Comparison of ENCODE assay signal across 29 cellular contexts in genomic region chrX:129427267-129427666, GRCh38.
DNase-seq lines count a peak whose midpoint lies in the region; ATAC-seq, FAIRE-seq and TF ChIP-seq lines count a peak whose summit lies in the region.
"Had no signal": no experiment of that assay in that cellular context is flagged by ENCODE, and none has a peak within 500 bp of the region (broad histone marks: within the 10 kb centered on the region; RNA-seq: fewer than 3 reads in every experiment).

No MANE protein-coding gene starts in this region.

- H3K4me2 ChIP-seq in Karpas-422 (ENCODE audit: low read depth, low read length, poor library complexity, severe bottlenecking) (no peak overlapping the region), mammary epithelial cell (ENCODE audit: insufficient read depth, low read depth, low read length) (no peak overlapping the region)
- H3K4me2 ChIP-seq: GM23338, hepatocyte had no signal

- H4K20me1 ChIP-seq in Karpas-422 (ENCODE audit: insufficient read depth, low read depth, low read length) (no peaks in the 10 kb centered on the region), mammary epithelial cell (ENCODE audit: insufficient read depth, low read length) (no peaks in the 10 kb centered on the region)

- no peak for DNase-seq in activated CD4-positive, alpha-beta T cell treated with anti-CD3 and anti-CD28 coated beads, Interleukin-2, amount 10 ng/mL, durations not matched to agents 7 days and 5 days
- DNase-seq in activated CD4-positive, alpha-beta T cell treated with anti-CD3 and anti-CD28 coated beads, Interleukin-2, amount 10 ng/mL, durations not matched to agents 24 days and 14 days, result no peak
- DNase-seq in Karpas-422 (peak; percentile 43), kidney (peak; percentile 42), SW 1271 (lab: John Stamatoyannopoulos, UW) (no peak), KG1 (lab: John Stamatoyannopoulos, UW) (no peak), mammary epithelial cell (no peak)
- DNase-seq: activated CD4-positive, alpha-beta T cell treated with anti-CD3 and anti-CD28 coated beads, Interleukin-2, amount 50 U/mL, for 48 hours; activated CD8-positive, alpha-beta memory T cell treated with anti-CD3 and anti-CD28 coated beads, Interleukin-2, amount 50 U/mL, for 48 hours; activated effector memory CD4-positive, alpha-beta T cell treated with anti-CD3 and anti-CD28 coated beads, Interleukin-2, amount 50 U/mL, for 16 hours; activated naive CD8-positive, alpha-beta T cell treated with anti-CD3 and anti-CD28 coated beads, Interleukin-2, amount 50 U/mL, for 24 hours; Caco-2; EL; erythroblast; foreskin fibroblast; NCI-H1092; NCI-H2081; NCI-H446 treated with DMSO at 0.1 percent for 48 hours; stimulated activated CD4-positive, alpha-beta T cell treated with anti-CD3 and anti-CD28 coated beads, Interleukin-1b, Interleukin-23, amount 100 ng/mL, for 48 hours; uterus had no signal

- no peaks in the 10 kb centered on the region for H3K27me3 Mint-ChIP-seq in activated CD4-positive, alpha-beta T cell treated with anti-CD3 and anti-CD28 coated beads, Interleukin-2, amount 10 ng/mL, durations not matched to agents 7 days and 5 days
- H3K27me3 Mint-ChIP-seq in activated CD4-positive, alpha-beta T cell treated with anti-CD3 and anti-CD28 coated beads, Interleukin-2, amount 10 ng/mL, durations not matched to agents 24 days and 14 days, result no peaks in the 10 kb centered on the region

- H3K9me3 ChIP-seq in Karpas-422 (ENCODE audit: low read length) (no peaks in the 10 kb centered on the region), kidney (ENCODE audit: control insufficient read depth in 1 of 2, low read length in 2 of 2) (no peaks in the 10 kb centered on the region), mammary epithelial cell (replicated peaks; ENCODE audit: insufficient read depth, low read length) (no peaks in the 10 kb centered on the region)
- H3K9me3 ChIP-seq: Caco-2, prostate gland, suprapubic skin had no signal

- WGBS in mammary epithelial cell (ENCODE audit: low coverage, missing lambda C conversion rate), result 100% methylated on average over 1 of the region's 1 CpG

- CTCF ChIA-PET in activated CD4-positive, alpha-beta T cell treated with anti-CD3 and anti-CD28 coated beads, Interleukin-2, amount 10 ng/mL, durations not matched to agents 7 days and 5 days (lab: Charles Lee), result no interaction called here
- CTCF ChIA-PET in mammary epithelial cell (lab: Charles Lee; ENCODE audit: low non-redundant PET), result no interaction called here

- H3K36me3 ChIP-seq in Karpas-422 (ENCODE audit: insufficient read depth, low read length), result no peaks in the 10 kb centered on the region
- no peaks in the 10 kb centered on the region for H3K36me3 ChIP-seq in kidney (ENCODE audit: control insufficient read depth in 1 of 2, insufficient read depth in 2 of 2, low read length in 2 of 2)
- H3K36me3 ChIP-seq in mammary epithelial cell (ENCODE audit: insufficient read depth, low read length), result no peaks in the 10 kb centered on the region
- H3K36me3 ChIP-seq: prostate gland, uterus had no signal

- H3K4me1 ChIP-seq in Karpas-422 (ENCODE audit: low read length) (no peaks in the 10 kb centered on the region), kidney (ENCODE audit: control insufficient read depth in 1 of 2, insufficient read depth in 1 of 2, low read depth in 1 of 2, low read length in 2 of 2) (no peaks in the 10 kb centered on the region), mammary epithelial cell (ENCODE audit: insufficient read depth, low read length) (no peaks in the 10 kb centered on the region)
- H3K4me1 ChIP-seq: Caco-2, prostate gland, suprapubic skin, uterus had no signal

- H3K27ac ChIP-seq in Karpas-422 (ENCODE audit: low read length) (no peak overlapping the region), kidney (ENCODE audit: low read depth in 2 of 2, low read length in 2 of 2) (no peak overlapping the region), mammary epithelial cell (ENCODE audit: insufficient read depth, low read depth, low read length) (no peak overlapping the region)
- H3K27ac ChIP-seq: hepatocyte, prostate gland, suprapubic skin, uterus, VCaP had no signal

- peaks cover 8% of the 10 kb centered on the region for H3K9me3 Mint-ChIP-seq in activated CD4-positive, alpha-beta T cell treated with anti-CD3 and anti-CD28 coated beads, Interleukin-2, amount 10 ng/mL, durations not matched to agents 7 days and 5 days
- no peaks in the 10 kb centered on the region for H3K9me3 Mint-ChIP-seq in activated CD4-positive, alpha-beta T cell treated with anti-CD3 and anti-CD28 coated beads, Interleukin-2, amount 10 ng/mL, durations not matched to agents 24 days and 14 days
- H3K9me3 Mint-ChIP-seq: activated naive CD8-positive, alpha-beta T cell treated with anti-CD3 and anti-CD28 coated beads, Interleukin-2, amount 50 U/mL, for 24 hours had no signal

- POLR2A ChIA-PET in activated CD4-positive, alpha-beta T cell treated with anti-CD3 and anti-CD28 coated beads, Interleukin-2, amount 10 ng/mL, durations not matched to agents 7 days and 5 days (lab: Charles Lee), result no interaction called here

- H2AFZ ChIP-seq in Karpas-422 (ENCODE audit: low read length) (no peak overlapping the region), mammary epithelial cell (ENCODE audit: low read depth, low read length) (no peak overlapping the region)
- H2AFZ ChIP-seq: GM23338, hepatocyte had no signal

- H3K9me2 ChIP-seq in Karpas-422 (replicated peaks; ENCODE audit: insufficient read depth, low read length), result no peaks in the 10 kb centered on the region

- H3K79me2 ChIP-seq in Karpas-422 (ENCODE audit: low read length) (no peaks in the 10 kb centered on the region), mammary epithelial cell (ENCODE audit: insufficient read depth, low read length) (no peaks in the 10 kb centered on the region)
- H3K79me2 ChIP-seq: hepatocyte had no signal

- H3K9ac ChIP-seq in Karpas-422 (ENCODE audit: low read length), result no peak overlapping the region
- H3K9ac ChIP-seq in kidney (ENCODE audit: low read length in 2 of 2), result no peak overlapping the region
- no peak overlapping the region for H3K9ac ChIP-seq in mammary epithelial cell (ENCODE audit: insufficient read depth, low read length)

- peaks cover 2% of the 10 kb centered on the region for H3K4me1 Mint-ChIP-seq in activated CD4-positive, alpha-beta T cell treated with anti-CD3 and anti-CD28 coated beads, Interleukin-2, amount 10 ng/mL, durations not matched to agents 7 days and 5 days
- no peaks in the 10 kb centered on the region for H3K4me1 Mint-ChIP-seq in activated CD4-positive, alpha-beta T cell treated with anti-CD3 and anti-CD28 coated beads, Interleukin-2, amount 10 ng/mL, durations not matched to agents 24 days and 14 days
- H3K4me1 Mint-ChIP-seq: activated naive CD8-positive, alpha-beta T cell treated with anti-CD3 and anti-CD28 coated beads, Interleukin-2, amount 50 U/mL, for 24 hours; GM23338; stimulated activated effector memory CD8-positive, alpha-beta T cell treated with anti-CD3 and anti-CD28 coated beads, Interleukin-12 subunit alpha, Interleukin-12 subunit beta, amount 100 ng/mL, for 72 hours had no signal

- peak overlapping the region; percentile 13 for H3K27ac Mint-ChIP-seq in activated CD4-positive, alpha-beta T cell treated with anti-CD3 and anti-CD28 coated beads, Interleukin-2, amount 10 ng/mL, durations not matched to agents 7 days and 5 days
- H3K27ac Mint-ChIP-seq in activated CD4-positive, alpha-beta T cell treated with anti-CD3 and anti-CD28 coated beads, Interleukin-2, amount 10 ng/mL, durations not matched to agents 24 days and 14 days, result no peak overlapping the region
- H3K27ac Mint-ChIP-seq: activated naive CD8-positive, alpha-beta T cell treated with anti-CD3 and anti-CD28 coated beads, Interleukin-2, amount 50 U/mL, for 24 hours; GM23338; stimulated activated effector memory CD8-positive, alpha-beta T cell treated with anti-CD3 and anti-CD28 coated beads, Interleukin-12 subunit alpha, Interleukin-12 subunit beta, amount 100 ng/mL, for 72 hours had no signal

- BruUV-seq in mammary epithelial cell (replicated peaks; lab: Mats Ljungman, UMichigan), result no TSS peak

- TF ChIP-seq CTCF in kidney (IDR thresholded peaks at IDR 0.05; ENCODE audit: borderline replicate concordance, extremely low read depth, insufficient read depth) (no peak), mammary epithelial cell (conservative IDR thresholded peaks at IDR 0.05 in 1 of 2, IDR thresholded peaks at IDR 0.05 in 1 of 2; ENCODE audit: extremely low read depth in 1 of 2, insufficient read depth in 1 of 2, low read depth in 1 of 2, low read length in 2 of 2) (no peak)

- H3K36me3 Mint-ChIP-seq in activated CD4-positive, alpha-beta T cell treated with anti-CD3 and anti-CD28 coated beads, Interleukin-2, amount 10 ng/mL, durations not matched to agents 7 days and 5 days (ENCODE audit: low read depth), result no peaks in the 10 kb centered on the region
- no peaks in the 10 kb centered on the region for H3K36me3 Mint-ChIP-seq in activated CD4-positive, alpha-beta T cell treated with anti-CD3 and anti-CD28 coated beads, Interleukin-2, amount 10 ng/mL, durations not matched to agents 24 days and 14 days (ENCODE audit: low read depth)
- H3K36me3 Mint-ChIP-seq: stimulated activated effector memory CD8-positive, alpha-beta T cell treated with anti-CD3 and anti-CD28 coated beads, Interleukin-12 subunit alpha, Interleukin-12 subunit beta, amount 100 ng/mL, for 72 hours had no signal

- no peak overlapping the region for H3K4me3 Mint-ChIP-seq in activated CD4-positive, alpha-beta T cell treated with anti-CD3 and anti-CD28 coated beads, Interleukin-2, amount 10 ng/mL, durations not matched to agents 7 days and 5 days
- no peak overlapping the region for H3K4me3 Mint-ChIP-seq in activated CD4-positive, alpha-beta T cell treated with anti-CD3 and anti-CD28 coated beads, Interleukin-2, amount 10 ng/mL, durations not matched to agents 24 days and 14 days
- H3K4me3 Mint-ChIP-seq: activated naive CD8-positive, alpha-beta T cell treated with anti-CD3 and anti-CD28 coated beads, Interleukin-2, amount 50 U/mL, for 24 hours; GM23338; stimulated activated effector memory CD8-positive, alpha-beta T cell treated with anti-CD3 and anti-CD28 coated beads, Interleukin-12 subunit alpha, Interleukin-12 subunit beta, amount 100 ng/mL, for 72 hours had no signal

- H3K27me3 ChIP-seq in Karpas-422 (ENCODE audit: low read length) (no peaks in the 10 kb centered on the region), mammary epithelial cell (ENCODE audit: insufficient read depth, low read length) (no peaks in the 10 kb centered on the region)
- H3K27me3 ChIP-seq: hepatocyte, suprapubic skin, uterus had no signal

- H3K4me3 ChIP-seq in Karpas-422 (ENCODE audit: low read length) (no peak overlapping the region), kidney (ENCODE audit: low read length in 2 of 2) (no peak overlapping the region), mammary epithelial cell (replicated peaks in 1 of 3; ENCODE audit: insufficient read depth in 1 of 3, low read depth in 2 of 3, low read length in 3 of 3) (no peak overlapping the region)
- H3K4me3 ChIP-seq: GM23338, hepatocyte, lung, prostate gland, suprapubic skin, uterus had no signal

- ATAC-seq in GM19463 (IDR thresholded peaks at IDR 0.05; ENCODE audit: unreplicated experiment), result peak; percentile 75
- ATAC-seq: activated naive CD8-positive, alpha-beta T cell treated with anti-CD3 and anti-CD28 coated beads, Interleukin-2, amount 50 U/mL, for 24 hours; GM23338; stimulated activated effector memory CD8-positive, alpha-beta T cell treated with anti-CD3 and anti-CD28 coated beads, Interleukin-12 subunit alpha, Interleukin-12 subunit beta, amount 100 ng/mL, for 72 hours had no signal

- in situ Hi-C loops in mammary epithelial cell (cut with MboI; ENCODE audit: low sequenced_read_pairs in 2 of 2), result no loop called here

- intact Hi-C loops in activated CD4-positive, alpha-beta T cell treated with anti-CD3 and anti-CD28 coated beads, Interleukin-2, amount 10 ng/mL, durations not matched to agents 24 days and 14 days (cut with micrococcal nuclease), result no loop called here
- intact Hi-C loops in kidney (cut with DNase I) (no loop called here), mammary epithelial cell (cut with micrococcal nuclease) (no loop called here)

- FAIRE-seq in kidney (lab: Jason Lieb, UNC), result no peak
- FAIRE-seq: RCC 7860 had no signal

- dilution Hi-C loops in mammary epithelial cell (cut with HindIII; ENCODE audit: low sequenced_read_pairs), result no loop called here

Comparison
In these comparisons a context has a peak if more than half of its experiments do, and no peak if none do; other contexts are left out.
1. DNase-seq: peak in Karpas-422 (single experiment) and kidney (single experiment); none in activated CD4-positive, alpha-beta T cell treated with anti-CD3 and anti-CD28 coated beads, Interleukin-2, amount 10 ng/mL, durations not matched to agents 7 days and 5 days (single experiment), activated CD4-positive, alpha-beta T cell treated with anti-CD3 and anti-CD28 coated beads, Interleukin-2, amount 10 ng/mL, durations not matched to agents 24 days and 14 days (single experiment), SW 1271 (0 of 2), KG1 (single experiment) and mammary epithelial cell (single experiment).